Comparison of ENCODE assay signal across 28 cellular contexts in the genomic region with DNA sequence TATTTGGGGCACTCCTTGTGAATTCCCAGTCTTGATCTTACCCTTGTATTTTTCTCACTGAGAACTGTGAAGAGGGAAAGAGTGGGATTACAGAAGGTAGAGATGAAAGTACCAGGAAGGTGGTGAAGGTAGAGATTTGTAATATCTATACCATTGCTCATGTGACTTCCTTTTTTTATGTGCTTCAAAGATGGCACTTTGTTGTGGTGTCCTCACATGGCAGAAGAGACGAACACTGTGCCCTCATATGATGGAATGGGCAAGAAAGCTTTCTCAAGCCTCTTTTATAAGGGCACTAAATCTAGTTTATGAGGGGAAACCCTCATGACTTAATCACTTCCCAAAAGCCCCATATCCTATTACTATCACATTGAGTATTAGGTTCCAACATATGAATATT.
"Had no signal": no experiment of that assay in that cellular context is flagged by ENCODE, and none has a peak within 500 bp of the region (broad histone marks: within the 10 kb centered on the region; RNA-seq: fewer than 3 reads in every experiment).

No MANE protein-coding gene starts in this region.

- DNase-seq: dermis blood vessel endothelial cell; effector memory CD4-positive, alpha-beta T cell; foreskin keratinocyte; heart left ventricle; left cardiac atrium; left lung; mesenchymal stem cell; mucosa of descending colon; naive B cell; sigmoid colon; stimulated activated CD4-positive, alpha-beta T cell treated with anti-CD3 and anti-CD28 coated beads, Interleukin-2, amount 100 ng/mL, for 24 hours; stimulated activated CD4-positive, alpha-beta T cell treated with anti-CD3 and anti-CD28 coated beads, Interleukin-4, amount 100 ng/mL, for 24 hours; stimulated activated naive CD8-positive, alpha-beta T cell treated with anti-CD3 and anti-CD28 coated beads, Interleukin-15, Interleukin-2, amounts not matched to agents 100 U/mL and 50 U/mL, for 24 hours; substantia nigra; testis; tibial artery had no signal

- H3K9me3 ChIP-seq: esophagus muscularis mucosa, gastroesophageal sphincter, heart left ventricle, left lung, mucosa of descending colon, prostate gland, right atrium auricular region, sigmoid colon, testis, tibial artery had no signal

- H3K4me3 Mint-ChIP-seq: mesothelial cell of epicardium; naive B cell; nephron; neural progenitor cell; stimulated activated effector memory CD8-positive, alpha-beta T cell treated with anti-CD3 and anti-CD28 coated beads, Interleukin-12 subunit alpha, Interleukin-12 subunit beta, amount 100 ng/mL, for 72 hours; type B pancreatic cell had no signal

- H3K27ac Mint-ChIP-seq: mesothelial cell of epicardium; nephron; neural progenitor cell; stimulated activated effector memory CD8-positive, alpha-beta T cell treated with anti-CD3 and anti-CD28 coated beads, Interleukin-12 subunit alpha, Interleukin-12 subunit beta, amount 100 ng/mL, for 72 hours; type B pancreatic cell had no signal

- H3K9me3 Mint-ChIP-seq: mesothelial cell of epicardium; naive B cell; nephron; neural progenitor cell; stimulated activated effector memory CD8-positive, alpha-beta T cell treated with anti-CD3 and anti-CD28 coated beads, Interleukin-12 subunit alpha, Interleukin-12 subunit beta, amount 100 ng/mL, for 72 hours; type B pancreatic cell had no signal

- H3K4me1 Mint-ChIP-seq: naive B cell, nephron, neural progenitor cell had no signal

- H3K27ac ChIP-seq: coronary artery, esophagus muscularis mucosa, foreskin keratinocyte, gastroesophageal sphincter, heart left ventricle, hepatocyte, left lung, neural progenitor cell, parathyroid adenoma, prostate gland, right atrium auricular region, sigmoid colon, testis, tibial artery had no signal

- ATAC-seq: foreskin keratinocyte; gastroesophageal sphincter; heart left ventricle; left cardiac atrium; left lung; mucosa of descending colon; stimulated activated effector memory CD8-positive, alpha-beta T cell treated with anti-CD3 and anti-CD28 coated beads, Interleukin-12 subunit alpha, Interleukin-12 subunit beta, amount 100 ng/mL, for 72 hours; stimulated activated naive CD8-positive, alpha-beta T cell treated with anti-CD3 and anti-CD28 coated beads, Interleukin-15, Interleukin-2, amounts not matched to agents 100 U/mL and 50 U/mL, for 24 hours had no signal

- H3K4me1 ChIP-seq: parathyroid adenoma, prostate gland, right atrium auricular region, testis had no signal

- H3K36me3 Mint-ChIP-seq: mesothelial cell of epicardium; naive B cell; neural progenitor cell; stimulated activated effector memory CD8-positive, alpha-beta T cell treated with anti-CD3 and anti-CD28 coated beads, Interleukin-12 subunit alpha, Interleukin-12 subunit beta, amount 100 ng/mL, for 72 hours; type B pancreatic cell had no signal

- H3K27me3 ChIP-seq: esophagus muscularis mucosa, foreskin keratinocyte, gastroesophageal sphincter, heart left ventricle, hepatocyte, left lung, neural progenitor cell, right atrium auricular region, sigmoid colon, testis, tibial artery had no signal

- H3K9ac ChIP-seq: neural progenitor cell, parathyroid adenoma had no signal

- H3K36me3 ChIP-seq: esophagus muscularis mucosa, gastroesophageal sphincter, heart left ventricle, left lung, neural progenitor cell, prostate gland, right atrium auricular region, sigmoid colon, tibial artery had no signal

- H3K4me3 ChIP-seq: coronary artery, esophagus muscularis mucosa, gastroesophageal sphincter, heart left ventricle, hepatocyte, left lung, mucosa of descending colon, neural progenitor cell, prostate gland, right atrium auricular region, sigmoid colon, testis, tibial artery had no signal
